ENCODE assay signal across 12 cellular contexts in genomic region chr6:32603888-32604287, GRCh38. TPM values are rescaled to one million over a fixed set of nuclear protein-coding genes. Genes with fewer than 3 reads are reported as not detected.
DNase-seq lines count a peak whose midpoint lies in the region; ATAC-seq and TF ChIP-seq lines count a peak whose summit lies in the region.
"Had no signal": no experiment of that assay in that cellular context is flagged by ENCODE, and none has a peak within 500 bp of the region (broad histone marks: within the 10 kb centered on the region; RNA-seq: fewer than 3 reads in every experiment).

No MANE protein-coding gene starts in this region.

- H3K36me3 ChIP-seq in CD8-positive, alpha-beta memory T cell (ENCODE audit: insufficient read depth, low read length) = no peaks in the 10 kb centered on the region
- H3K36me3 ChIP-seq in muscle layer of duodenum (ENCODE audit: control insufficient read depth in 1 of 2, insufficient read depth in 2 of 2, low read length in 2 of 2) = no peaks in the 10 kb centered on the region
- H3K36me3 ChIP-seq in PC-3 (ENCODE audit: low read depth, low read length) = no peaks in the 10 kb centered on the region

- peaks cover 0 to 13% (median 0%) of the 10 kb centered on the region in 5 donors for H3K9me3 Mint-ChIP-seq in CD8-positive, alpha-beta memory T cell
- H3K9me3 Mint-ChIP-seq in activated T-helper 1 cell treated with anti-CD3 and anti-CD28 coated beads, Interleukin-12 subunit alpha, Interleukin-12 subunit beta, Interleukin-2, Interleukin-4 antibody, amounts not matched to agents 30 ng/mL and 10 ng/mL and 1 ng/mL, durations not matched to agents 14 hours and 24 hours and 36 hours = peaks cover 10% of the 10 kb centered on the region

- no peak overlapping the region for H3K4me2 ChIP-seq in PC-3 (ENCODE audit: low read length)
- H3K4me2 ChIP-seq: SK-N-SH had no signal

- ATAC-seq in HG02798 (IDR thresholded peaks at IDR 0.05; ENCODE audit: poor library complexity, unreplicated experiment) = peak; percentile 6
- ATAC-seq in PC-3 = no peak

- H3K4me3 ChIP-seq in CD8-positive, alpha-beta memory T cell (ENCODE audit: low read length) = no peak overlapping the region
- H3K4me3 ChIP-seq in muscle layer of duodenum (ENCODE audit: low read depth in 1 of 2, low read length in 2 of 2) (peak overlapping the region in 1 of 2 donors; percentile 34), PC-3 (ENCODE audit: low read length) (no peak overlapping the region)

- H3K27ac Mint-ChIP-seq in CD8-positive, alpha-beta memory T cell = peak overlapping the region in 7 of 8 donors; percentile 16 to 93 (median 79)
- peak overlapping the region; percentile 93 for H3K27ac Mint-ChIP-seq in activated T-helper 1 cell treated with anti-CD3 and anti-CD28 coated beads, Interleukin-12 subunit alpha, Interleukin-12 subunit beta, Interleukin-2, Interleukin-4 antibody, amounts not matched to agents 30 ng/mL and 10 ng/mL and 1 ng/mL, durations not matched to agents 14 hours and 24 hours and 36 hours

- H3K9me2 ChIP-seq in PC-3 (replicated peaks; ENCODE audit: low read length) = no peaks in the 10 kb centered on the region
- H3K9me2 ChIP-seq: SK-N-SH had no signal

- DNase-seq in CD8-positive, alpha-beta memory T cell = no peak
- DNase-seq in activated T-helper 1 cell treated with anti-CD3 and anti-CD28 coated beads, Interleukin-12 subunit alpha, Interleukin-12 subunit beta, Interleukin-2, Interleukin-4 antibody, amounts not matched to agents 30 ng/mL and 10 ng/mL and 1 ng/mL, durations not matched to agents 14 hours and 24 hours and 36 hours (ENCODE audit: low spot score) = no peak
- DNase-seq in RPMI8226 (no peak), PC-3 (no peak), NCI-H82 treated with DMSO at 0.1 percent for 48 hours (lab: John Stamatoyannopoulos, UW; ENCODE audit: unreplicated experiment) (no peak)
- DNase-seq: NCI-H510A treated with DMSO at 0.1 percent for 48 hours, SK-N-SH had no signal

- CTCF ChIA-PET in CD8-positive, alpha-beta memory T cell (lab: Charles Lee) = no interaction called here
- CTCF ChIA-PET in PC-3 (lab: Charles Lee) = no interaction called here

- BruUV-seq in PC-3 (replicated peaks; lab: Mats Ljungman, UMichigan) = no TSS peak

- POLR2A ChIA-PET in CD8-positive, alpha-beta memory T cell (lab: Charles Lee) = no interaction called here
- POLR2A ChIA-PET in PC-3 (lab: Charles Lee; ENCODE audit: unreplicated experiment) = no interaction called here

- peaks cover 0 to 10% (median 0%) of the 10 kb centered on the region in 3 donors for H3K36me3 Mint-ChIP-seq in CD8-positive, alpha-beta memory T cell
- peaks cover 2% of the 10 kb centered on the region for H3K36me3 Mint-ChIP-seq in activated T-helper 1 cell treated with anti-CD3 and anti-CD28 coated beads, Interleukin-12 subunit alpha, Interleukin-12 subunit beta, Interleukin-2, Interleukin-4 antibody, amounts not matched to agents 30 ng/mL and 10 ng/mL and 1 ng/mL, durations not matched to agents 14 hours and 24 hours and 36 hours (ENCODE audit: low read depth)

- no peaks in the 10 kb centered on the region for H3K9me3 ChIP-seq in CD8-positive, alpha-beta memory T cell (ENCODE audit: low read length)
- no peaks in the 10 kb centered on the region for H3K9me3 ChIP-seq in muscle layer of duodenum (ENCODE audit: control insufficient read depth in 1 of 2, low read length in 2 of 2)
- no peaks in the 10 kb centered on the region for H3K9me3 ChIP-seq in PC-3 (ENCODE audit: low read length)
- H3K9me3 ChIP-seq: SK-N-SH had no signal

- H3K27ac ChIP-seq in CD8-positive, alpha-beta memory T cell (ENCODE audit: low read depth, low read length) = no peak overlapping the region
- H3K27ac ChIP-seq in muscle layer of duodenum (ENCODE audit: low read length) (peak overlapping the region; percentile 88), PC-3 (ENCODE audit: low read length) (no peak overlapping the region)

- no peaks in the 10 kb centered on the region for H3F3A ChIP-seq in PC-3 (ENCODE audit: low read length, unreplicated experiment)

- peaks cover 9% of the 10 kb centered on the region for H3K4me1 ChIP-seq in CD8-positive, alpha-beta memory T cell (ENCODE audit: insufficient read depth, low read length)
- peaks cover 0 to 3% of the 10 kb centered on the region in 2 donors for H3K4me1 ChIP-seq in muscle layer of duodenum (ENCODE audit: control insufficient read depth in 1 of 2, insufficient read depth in 2 of 2, low read length in 2 of 2)
- no peaks in the 10 kb centered on the region for H3K4me1 ChIP-seq in PC-3 (ENCODE audit: insufficient read depth, low read length)

- peak overlapping the region in 6 of 7 donors; percentile 2 to 80 (median 64) for H3K4me3 Mint-ChIP-seq in CD8-positive, alpha-beta memory T cell
- H3K4me3 Mint-ChIP-seq in activated T-helper 1 cell treated with anti-CD3 and anti-CD28 coated beads, Interleukin-12 subunit alpha, Interleukin-12 subunit beta, Interleukin-2, Interleukin-4 antibody, amounts not matched to agents 30 ng/mL and 10 ng/mL and 1 ng/mL, durations not matched to agents 14 hours and 24 hours and 36 hours = peak overlapping the region; percentile 43

- H3K27me3 Mint-ChIP-seq in CD8-positive, alpha-beta memory T cell = no peaks in the 10 kb centered on the region
- no peaks in the 10 kb centered on the region for H3K27me3 Mint-ChIP-seq in activated T-helper 1 cell treated with anti-CD3 and anti-CD28 coated beads, Interleukin-12 subunit alpha, Interleukin-12 subunit beta, Interleukin-2, Interleukin-4 antibody, amounts not matched to agents 30 ng/mL and 10 ng/mL and 1 ng/mL, durations not matched to agents 14 hours and 24 hours and 36 hours (ENCODE audit: insufficient read depth)

- peaks cover 18 to 22% (median 19%) of the 10 kb centered on the region in 3 donors for H3K4me1 Mint-ChIP-seq in CD8-positive, alpha-beta memory T cell
- peaks cover 28% of the 10 kb centered on the region for H3K4me1 Mint-ChIP-seq in activated T-helper 1 cell treated with anti-CD3 and anti-CD28 coated beads, Interleukin-12 subunit alpha, Interleukin-12 subunit beta, Interleukin-2, Interleukin-4 antibody, amounts not matched to agents 30 ng/mL and 10 ng/mL and 1 ng/mL, durations not matched to agents 14 hours and 24 hours and 36 hours (ENCODE audit: low read depth)

- H3K27me3 ChIP-seq in CD8-positive, alpha-beta memory T cell (ENCODE audit: insufficient read depth, low read length, poor library complexity, severe bottlenecking) = no peaks in the 10 kb centered on the region
- H3K27me3 ChIP-seq in muscle layer of duodenum (ENCODE audit: low read depth, low read length) (no peaks in the 10 kb centered on the region), PC-3 (ENCODE audit: low read length) (0 out of 2 replicates have a peak, but pooled peaks cover 6% of the 10 kb centered on the region)

- TF ChIP-seq CTCF in PC-3 (conservative IDR thresholded peaks at IDR 0.05; ENCODE audit: low read depth, low read length) = no peak

- intact Hi-C loops in activated T-helper 1 cell treated with anti-CD3 and anti-CD28 coated beads, Interleukin-12 subunit alpha, Interleukin-12 subunit beta, Interleukin-2, Interleukin-4 antibody, amounts not matched to agents 30 ng/mL and 10 ng/mL and 1 ng/mL, durations not matched to agents 14 hours and 24 hours and 36 hours (cut with micrococcal nuclease) = loop anchor here (1.0 kb wide), 1 partner anchor 19 kb away; no protein-coding TSS in a partner anchor
- intact Hi-C loops in PC-3 (cut with micrococcal nuclease) = no loop called here

- no peak overlapping the region for H2AFZ ChIP-seq in PC-3 (ENCODE audit: low read length)

- H3K79me2 ChIP-seq in PC-3 (ENCODE audit: low read length) = no peaks in the 10 kb centered on the region

- no peak overlapping the region for H3K9ac ChIP-seq in PC-3 (ENCODE audit: low read length)
- H3K9ac ChIP-seq: SK-N-SH had no signal

- no peaks in the 10 kb centered on the region for H4K20me1 ChIP-seq in PC-3 (ENCODE audit: low read length)

RNA-seq across cellular contexts. Expression of gene HLA-DRB1, which starts 14.2 kb away (rescaled TPM):
- 10 to 100 TPM; 24.7 to 26.1 TPM for total RNA-seq in CD8-positive, alpha-beta memory T cell
- polyA plus RNA-seq in CD8-positive, alpha-beta memory T cell = 56.0 TPM
- total RNA-seq in activated T-helper 1 cell treated with anti-CD3 and anti-CD28 coated beads, Interleukin-12 subunit alpha, Interleukin-12 subunit beta, Interleukin-2, Interleukin-4 antibody, amounts not matched to agents 30 ng/mL and 10 ng/mL and 1 ng/mL, durations not matched to agents 14 hours and 24 hours and 36 hours = 33.1 and 33.7 TPM in 2 replicates
- total RNA-seq in PC-3 (2014; rRNA removed) = not detected in 2 replicates
- total RNA-seq: epithelial cell of proximal tubule, myocyte had no signal
- polyA plus RNA-seq: SK-N-SH had no signal

RNA-seq across cellular contexts. Expression of gene HLA-DQA1, which starts 33.3 kb away (rescaled TPM):
- total RNA-seq in CD8-positive, alpha-beta memory T cell = 10 to 100 TPM; 20.3 to 22.2 TPM
- 3.2 TPM for polyA plus RNA-seq in CD8-positive, alpha-beta memory T cell
- 12.5 and 13.3 TPM in 2 replicates for total RNA-seq in activated T-helper 1 cell treated with anti-CD3 and anti-CD28 coated beads, Interleukin-12 subunit alpha, Interleukin-12 subunit beta, Interleukin-2, Interleukin-4 antibody, amounts not matched to agents 30 ng/mL and 10 ng/mL and 1 ng/mL, durations not matched to agents 14 hours and 24 hours and 36 hours
- total RNA-seq in PC-3 (2014; rRNA removed) = not detected in 2 replicates
- total RNA-seq: epithelial cell of proximal tubule, M059J, myocyte had no signal
- polyA plus RNA-seq: SK-N-SH had no signal

Comparison
In these comparisons a context has a peak if more than half of its experiments do, and no peak if none do; other contexts are left out.
1. RNA of gene HLA-DRB1, which starts 14.2 kb away (total RNA-seq): 33.1 to 33.7 TPM in activated T-helper 1 cell treated with anti-CD3 and anti-CD28 coated beads, Interleukin-12 subunit alpha, Interleukin-12 subunit beta, Interleukin-2, Interleukin-4 antibody, amounts not matched to agents 30 ng/mL and 10 ng/mL and 1 ng/mL, durations not matched to agents 14 hours and 24 hours and 36 hours and 24.7 to 26.1 TPM in CD8-positive, alpha-beta memory T cell; not detected in PC-3; every median in the first group is over 10 times any median in the second.
2. RNA of gene HLA-DQA1, which starts 33.3 kb away (total RNA-seq): 20.3 to 22.2 TPM in CD8-positive, alpha-beta memory T cell and 12.5 to 13.3 TPM in activated T-helper 1 cell treated with anti-CD3 and anti-CD28 coated beads, Interleukin-12 subunit alpha, Interleukin-12 subunit beta, Interleukin-2, Interleukin-4 antibody, amounts not matched to agents 30 ng/mL and 10 ng/mL and 1 ng/mL, durations not matched to agents 14 hours and 24 hours and 36 hours; not detected in PC-3; every median in the first group is over 10 times any median in the second.